ENCODE assay signal across 1 cellular context in the genomic region with DNA sequence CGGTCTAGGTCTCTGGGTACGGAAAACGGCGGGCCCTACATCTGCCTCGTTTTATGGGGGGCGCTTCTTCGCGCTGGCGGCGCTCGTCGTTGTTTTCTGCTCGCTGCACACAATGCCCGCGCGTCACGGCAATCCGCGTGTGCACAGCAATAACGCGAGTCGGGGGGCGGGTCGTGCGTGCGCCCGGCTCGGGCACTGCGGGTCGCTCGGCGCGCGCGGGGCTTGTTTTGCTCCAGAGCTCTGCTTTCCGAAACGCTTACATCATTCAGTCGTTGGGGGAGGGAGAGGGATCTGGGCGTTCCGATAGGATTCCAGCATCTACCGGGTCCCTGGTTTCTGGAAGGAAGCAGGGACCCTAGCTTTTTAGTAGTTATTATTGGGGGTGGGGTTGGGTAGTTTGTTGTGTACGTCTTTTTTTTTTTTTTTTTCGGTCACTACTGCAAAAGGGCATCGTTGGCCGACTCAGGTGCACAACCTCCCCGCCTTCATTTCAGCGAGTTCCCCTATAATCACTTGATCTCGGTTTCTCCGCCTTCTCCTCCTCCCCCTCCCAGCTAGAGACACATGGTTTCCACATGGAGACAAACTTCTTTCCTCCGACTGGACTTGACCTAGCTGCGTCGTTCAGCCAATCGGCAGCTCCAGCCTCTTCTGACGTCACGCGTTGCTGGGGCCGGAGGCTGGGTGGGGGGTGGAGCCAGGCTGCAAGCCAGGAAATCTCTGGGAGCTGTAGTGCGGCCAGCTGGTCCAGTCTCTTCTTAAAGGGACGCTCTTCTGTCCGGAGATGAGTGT.
TF ChIP-seq lines count a peak whose summit lies in the region.

No MANE protein-coding gene starts in this region.

TF ChIP-seq in HepG2, 621 proteins besides CTCF, POLR2A, EP300 and RAD21 (continued from another document and continues in another):
- TF ChIP-seq, protein P1, sequence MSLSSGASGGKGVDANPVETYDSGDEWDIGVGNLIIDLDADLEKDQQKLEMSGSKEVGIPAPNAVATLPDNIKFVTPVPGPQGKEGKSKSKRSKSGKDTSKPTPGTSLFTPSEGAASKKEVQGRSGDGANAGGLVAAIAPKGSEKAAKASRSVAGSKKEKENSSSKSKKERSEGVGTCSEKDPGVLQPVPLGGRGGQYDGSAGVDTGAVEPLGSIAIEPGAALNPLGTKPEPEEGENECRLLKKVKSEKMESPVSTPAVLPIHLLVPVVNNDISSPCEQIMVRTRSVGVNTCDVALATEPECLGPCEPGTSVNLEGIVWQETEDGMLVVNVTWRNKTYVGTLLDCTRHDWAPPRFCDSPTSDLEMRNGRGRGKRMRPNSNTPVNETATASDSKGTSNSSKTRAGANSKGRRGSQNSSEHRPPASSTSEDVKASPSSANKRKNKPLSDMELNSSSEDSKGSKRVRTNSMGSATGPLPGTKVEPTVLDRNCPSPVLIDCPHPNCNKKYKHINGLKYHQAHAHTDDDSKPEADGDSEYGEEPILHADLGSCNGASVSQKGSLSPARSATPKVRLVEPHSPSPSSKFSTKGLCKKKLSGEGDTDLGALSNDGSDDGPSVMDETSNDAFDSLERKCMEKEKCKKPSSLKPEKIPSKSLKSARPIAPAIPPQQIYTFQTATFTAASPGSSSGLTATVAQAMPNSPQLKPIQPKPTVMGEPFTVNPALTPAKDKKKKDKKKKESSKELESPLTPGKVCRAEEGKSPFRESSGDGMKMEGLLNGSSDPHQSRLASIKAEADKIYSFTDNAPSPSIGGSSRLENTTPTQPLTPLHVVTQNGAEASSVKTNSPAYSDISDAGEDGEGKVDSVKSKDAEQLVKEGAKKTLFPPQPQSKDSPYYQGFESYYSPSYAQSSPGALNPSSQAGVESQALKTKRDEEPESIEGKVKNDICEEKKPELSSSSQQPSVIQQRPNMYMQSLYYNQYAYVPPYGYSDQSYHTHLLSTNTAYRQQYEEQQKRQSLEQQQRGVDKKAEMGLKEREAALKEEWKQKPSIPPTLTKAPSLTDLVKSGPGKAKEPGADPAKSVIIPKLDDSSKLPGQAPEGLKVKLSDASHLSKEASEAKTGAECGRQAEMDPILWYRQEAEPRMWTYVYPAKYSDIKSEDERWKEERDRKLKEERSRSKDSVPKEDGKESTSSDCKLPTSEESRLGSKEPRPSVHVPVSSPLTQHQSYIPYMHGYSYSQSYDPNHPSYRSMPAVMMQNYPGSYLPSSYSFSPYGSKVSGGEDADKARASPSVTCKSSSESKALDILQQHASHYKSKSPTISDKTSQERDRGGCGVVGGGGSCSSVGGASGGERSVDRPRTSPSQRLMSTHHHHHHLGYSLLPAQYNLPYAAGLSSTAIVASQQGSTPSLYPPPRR (CRISPR knock-in tag; IDR thresholded peaks at IDR 0.05; ENCODE audit: borderline replicate concordance), result peak; percentile 66
- TF ChIP-seq ZNF460 (CRISPR knock-in tag; IDR thresholded peaks at IDR 0.05; ENCODE audit: borderline replicate concordance), result no peak
- no peak for TF ChIP-seq ZNF343 (CRISPR knock-in tag; IDR thresholded peaks at IDR 0.05)
- TF ChIP-seq, protein P2, sequence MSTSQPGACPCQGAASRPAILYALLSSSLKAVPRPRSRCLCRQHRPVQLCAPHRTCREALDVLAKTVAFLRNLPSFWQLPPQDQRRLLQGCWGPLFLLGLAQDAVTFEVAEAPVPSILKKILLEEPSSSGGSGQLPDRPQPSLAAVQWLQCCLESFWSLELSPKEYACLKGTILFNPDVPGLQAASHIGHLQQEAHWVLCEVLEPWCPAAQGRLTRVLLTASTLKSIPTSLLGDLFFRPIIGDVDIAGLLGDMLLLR (CRISPR knock-in tag; IDR thresholded peaks at IDR 0.05), result 0 out of 2 replicates have a peak, but pooled peaks have one; percentile 18
- TF ChIP-seq AKAP8 (CRISPR knock-in tag; IDR thresholded peaks at IDR 0.05), result peak; percentile 79; the same call in 1 of the 2 replicates
- no peak for TF ChIP-seq GZF1 (CRISPR knock-in tag; IDR thresholded peaks at IDR 0.05)
- no peak for TF ChIP-seq AGO1 (IDR thresholded peaks at IDR 0.05; ENCODE audit: low read depth, low read length, poor library complexity, severe bottlenecking)
- TF ChIP-seq, protein P3, sequence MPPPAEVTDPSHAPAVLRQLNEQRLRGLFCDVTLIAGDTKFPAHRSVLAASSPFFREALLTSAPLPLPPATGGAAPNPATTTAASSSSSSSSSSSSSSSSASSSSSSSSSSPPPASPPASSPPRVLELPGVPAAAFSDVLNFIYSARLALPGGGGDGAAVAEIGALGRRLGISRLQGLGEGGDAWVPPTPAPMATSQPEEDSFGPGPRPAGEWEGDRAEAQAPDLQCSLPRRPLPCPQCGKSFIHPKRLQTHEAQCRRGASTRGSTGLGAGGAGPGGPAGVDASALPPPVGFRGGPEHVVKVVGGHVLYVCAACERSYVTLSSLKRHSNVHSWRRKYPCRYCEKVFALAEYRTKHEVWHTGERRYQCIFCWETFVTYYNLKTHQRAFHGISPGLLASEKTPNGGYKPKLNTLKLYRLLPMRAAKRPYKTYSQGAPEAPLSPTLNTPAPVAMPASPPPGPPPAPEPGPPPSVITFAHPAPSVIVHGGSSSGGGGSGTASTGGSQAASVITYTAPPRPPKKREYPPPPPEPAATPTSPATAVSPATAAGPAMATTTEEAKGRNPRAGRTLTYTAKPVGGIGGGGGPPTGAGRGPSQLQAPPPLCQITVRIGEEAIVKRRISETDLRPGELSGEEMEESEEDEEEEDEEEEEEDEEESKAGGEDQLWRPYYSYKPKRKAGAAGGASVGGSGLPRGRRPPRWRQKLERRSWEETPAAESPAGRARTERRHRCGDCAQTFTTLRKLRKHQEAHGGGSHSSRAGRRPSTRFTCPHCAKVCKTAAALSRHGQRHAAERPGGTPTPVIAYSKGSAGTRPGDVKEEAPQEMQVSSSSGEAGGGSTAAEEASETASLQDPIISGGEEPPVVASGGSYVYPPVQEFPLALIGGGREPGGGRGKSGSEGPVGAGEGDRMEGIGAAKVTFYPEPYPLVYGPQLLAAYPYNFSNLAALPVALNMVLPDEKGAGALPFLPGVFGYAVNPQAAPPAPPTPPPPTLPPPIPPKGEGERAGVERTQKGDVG (CRISPR knock-in tag; IDR thresholded peaks at IDR 0.05; ENCODE audit: borderline replicate concordance), result no peak
- TF ChIP-seq ZNF34 (CRISPR knock-in tag; IDR thresholded peaks at IDR 0.05; ENCODE audit: borderline replicate concordance), result no peak
- peak; percentile 98 for TF ChIP-seq CREM (IDR thresholded peaks at IDR 0.05)
- TF ChIP-seq CREM (CRISPR knock-in tag; IDR thresholded peaks at IDR 0.05), result peak; percentile 77; the same call in 1 of the 2 replicates
- TF ChIP-seq ZNF572 (CRISPR knock-in tag; IDR thresholded peaks at IDR 0.05), result no peak
- TF ChIP-seq ZNF484 (CRISPR knock-in tag; IDR thresholded peaks at IDR 0.05; ENCODE audit: borderline replicate concordance, low read depth), result no peak
- TF ChIP-seq KDM6A (CRISPR knock-in tag; IDR thresholded peaks at IDR 0.05; ENCODE audit: low read depth), result no peak
- TF ChIP-seq, protein P4, sequence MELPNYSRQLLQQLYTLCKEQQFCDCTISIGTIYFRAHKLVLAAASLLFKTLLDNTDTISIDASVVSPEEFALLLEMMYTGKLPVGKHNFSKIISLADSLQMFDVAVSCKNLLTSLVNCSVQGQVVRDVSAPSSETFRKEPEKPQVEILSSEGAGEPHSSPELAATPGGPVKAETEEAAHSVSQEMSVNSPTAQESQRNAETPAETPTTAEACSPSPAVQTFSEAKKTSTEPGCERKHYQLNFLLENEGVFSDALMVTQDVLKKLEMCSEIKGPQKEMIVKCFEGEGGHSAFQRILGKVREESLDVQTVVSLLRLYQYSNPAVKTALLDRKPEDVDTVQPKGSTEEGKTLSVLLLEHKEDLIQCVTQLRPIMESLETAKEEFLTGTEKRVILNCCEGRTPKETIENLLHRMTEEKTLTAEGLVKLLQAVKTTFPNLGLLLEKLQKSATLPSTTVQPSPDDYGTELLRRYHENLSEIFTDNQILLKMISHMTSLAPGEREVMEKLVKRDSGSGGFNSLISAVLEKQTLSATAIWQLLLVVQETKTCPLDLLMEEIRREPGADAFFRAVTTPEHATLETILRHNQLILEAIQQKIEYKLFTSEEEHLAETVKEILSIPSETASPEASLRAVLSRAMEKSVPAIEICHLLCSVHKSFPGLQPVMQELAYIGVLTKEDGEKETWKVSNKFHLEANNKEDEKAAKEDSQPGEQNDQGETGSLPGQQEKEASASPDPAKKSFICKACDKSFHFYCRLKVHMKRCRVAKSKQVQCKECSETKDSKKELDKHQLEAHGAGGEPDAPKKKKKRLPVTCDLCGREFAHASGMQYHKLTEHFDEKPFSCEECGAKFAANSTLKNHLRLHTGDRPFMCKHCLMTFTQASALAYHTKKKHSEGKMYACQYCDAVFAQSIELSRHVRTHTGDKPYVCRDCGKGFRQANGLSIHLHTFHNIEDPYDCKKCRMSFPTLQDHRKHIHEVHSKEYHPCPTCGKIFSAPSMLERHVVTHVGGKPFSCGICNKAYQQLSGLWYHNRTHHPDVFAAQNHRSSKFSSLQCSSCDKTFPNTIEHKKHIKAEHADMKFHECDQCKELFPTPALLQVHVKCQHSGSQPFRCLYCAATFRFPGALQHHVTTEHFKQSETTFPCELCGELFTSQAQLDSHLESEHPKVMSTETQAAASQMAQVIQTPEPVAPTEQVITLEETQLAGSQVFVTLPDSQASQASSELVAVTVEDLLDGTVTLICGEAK (IDR thresholded peaks at IDR 0.05), result no peak
- TF ChIP-seq, protein P4 (CRISPR knock-in tag; IDR thresholded peaks at IDR 0.05), result peak; percentile 49; the same call in 1 of the 2 replicates
- TF ChIP-seq, protein P5, sequence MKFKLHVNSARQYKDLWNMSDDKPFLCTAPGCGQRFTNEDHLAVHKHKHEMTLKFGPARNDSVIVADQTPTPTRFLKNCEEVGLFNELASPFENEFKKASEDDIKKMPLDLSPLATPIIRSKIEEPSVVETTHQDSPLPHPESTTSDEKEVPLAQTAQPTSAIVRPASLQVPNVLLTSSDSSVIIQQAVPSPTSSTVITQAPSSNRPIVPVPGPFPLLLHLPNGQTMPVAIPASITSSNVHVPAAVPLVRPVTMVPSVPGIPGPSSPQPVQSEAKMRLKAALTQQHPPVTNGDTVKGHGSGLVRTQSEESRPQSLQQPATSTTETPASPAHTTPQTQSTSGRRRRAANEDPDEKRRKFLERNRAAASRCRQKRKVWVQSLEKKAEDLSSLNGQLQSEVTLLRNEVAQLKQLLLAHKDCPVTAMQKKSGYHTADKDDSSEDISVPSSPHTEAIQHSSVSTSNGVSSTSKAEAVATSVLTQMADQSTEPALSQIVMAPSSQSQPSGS (CRISPR knock-in tag; IDR thresholded peaks at IDR 0.05), result no peak
- TF ChIP-seq CBX5 (CRISPR knock-in tag; IDR thresholded peaks at IDR 0.05; ENCODE audit: borderline replicate concordance), result no peak; the same call in 1 of the 2 replicates
- TF ChIP-seq, protein P6, sequence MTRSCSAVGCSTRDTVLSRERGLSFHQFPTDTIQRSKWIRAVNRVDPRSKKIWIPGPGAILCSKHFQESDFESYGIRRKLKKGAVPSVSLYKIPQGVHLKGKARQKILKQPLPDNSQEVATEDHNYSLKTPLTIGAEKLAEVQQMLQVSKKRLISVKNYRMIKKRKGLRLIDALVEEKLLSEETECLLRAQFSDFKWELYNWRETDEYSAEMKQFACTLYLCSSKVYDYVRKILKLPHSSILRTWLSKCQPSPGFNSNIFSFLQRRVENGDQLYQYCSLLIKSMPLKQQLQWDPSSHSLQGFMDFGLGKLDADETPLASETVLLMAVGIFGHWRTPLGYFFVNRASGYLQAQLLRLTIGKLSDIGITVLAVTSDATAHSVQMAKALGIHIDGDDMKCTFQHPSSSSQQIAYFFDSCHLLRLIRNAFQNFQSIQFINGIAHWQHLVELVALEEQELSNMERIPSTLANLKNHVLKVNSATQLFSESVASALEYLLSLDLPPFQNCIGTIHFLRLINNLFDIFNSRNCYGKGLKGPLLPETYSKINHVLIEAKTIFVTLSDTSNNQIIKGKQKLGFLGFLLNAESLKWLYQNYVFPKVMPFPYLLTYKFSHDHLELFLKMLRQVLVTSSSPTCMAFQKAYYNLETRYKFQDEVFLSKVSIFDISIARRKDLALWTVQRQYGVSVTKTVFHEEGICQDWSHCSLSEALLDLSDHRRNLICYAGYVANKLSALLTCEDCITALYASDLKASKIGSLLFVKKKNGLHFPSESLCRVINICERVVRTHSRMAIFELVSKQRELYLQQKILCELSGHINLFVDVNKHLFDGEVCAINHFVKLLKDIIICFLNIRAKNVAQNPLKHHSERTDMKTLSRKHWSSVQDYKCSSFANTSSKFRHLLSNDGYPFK (CRISPR knock-in tag; IDR thresholded peaks at IDR 0.05; ENCODE audit: borderline replicate concordance), result no peak; the same call in 1 of the 2 replicates
- no peak for TF ChIP-seq MTF2 (CRISPR knock-in tag; IDR thresholded peaks at IDR 0.05; ENCODE audit: borderline replicate concordance)
- TF ChIP-seq RAD51 (IDR thresholded peaks at IDR 0.05; ENCODE audit: borderline replicate concordance), result no peak
- TF ChIP-seq NFE2L2 (IDR thresholded peaks at IDR 0.05; ENCODE audit: low read length), result no peak
- TF ChIP-seq TBX3 (IDR thresholded peaks at IDR 0.05; ENCODE audit: borderline replicate concordance), result no peak
- TF ChIP-seq ZNF746 (CRISPR knock-in tag; IDR thresholded peaks at IDR 0.05), result peak; percentile 60
- TF ChIP-seq CAMTA2 (CRISPR knock-in tag; IDR thresholded peaks at IDR 0.05; ENCODE audit: borderline replicate concordance), result no peak
- no peak for TF ChIP-seq FLYWCH1 (CRISPR knock-in tag; IDR thresholded peaks at IDR 0.05)
- TF ChIP-seq ZSCAN31 (CRISPR knock-in tag; IDR thresholded peaks at IDR 0.05; ENCODE audit: low read depth), result no peak
